14 cellular contexts compared by ENCODE assay signal in genomic region chr4:38119663-38120374, GRCh38.
DNase-seq lines count a peak whose midpoint lies in the region; ATAC-seq and TF ChIP-seq lines count a peak whose summit lies in the region.
"Had no signal": no experiment of that assay in that cellular context is flagged by ENCODE, and none has a peak within 500 bp of the region (broad histone marks: within the 10 kb centered on the region; RNA-seq: fewer than 3 reads in every experiment).

No MANE protein-coding gene starts in this region.

- in situ Hi-C loops in astrocyte of the cerebellum (cut with HindIII; ENCODE audit: low sequenced_read_pairs): no loop called here

- TF ChIP-seq CTCF in AG04450 (IDR thresholded peaks at IDR 0.05; ENCODE audit: low read depth, low read length): no peak
- TF ChIP-seq CTCF in astrocyte of the cerebellum (IDR thresholded peaks at IDR 0.05; ENCODE audit: low read depth, low read length, missing control alignments): no peak

- peaks cover 16% of the 10 kb centered on the region for H3K36me3 ChIP-seq in CD4-positive, alpha-beta memory T cell (ENCODE audit: insufficient read depth, low read length)

- H3K4me1 Mint-ChIP-seq in CD4-positive, alpha-beta memory T cell: no peaks in the 10 kb centered on the region
- H3K4me1 Mint-ChIP-seq: stimulated activated memory B cell treated with anti-CD40 and anti-IgM and Interleukin-4, amounts not matched to agents 10 μg/mL and 1 μg/mL and 100 μg/mL, for 72 hours had no signal

- CTCF ChIA-PET in AG04450 (lab: Charles Lee): interaction anchor here (1.1 to 2.8 kb wide), 8 partner anchors 9 to 612 kb away, joined by 3 to 11 read pairs (median 4); no protein-coding TSS in a partner anchor
- CTCF ChIA-PET in CD4-positive, alpha-beta memory T cell (lab: Charles Lee; ENCODE audit: partially characterized antibody): interaction anchor here (0.9 to 2.0 kb wide), 7 partner anchors 8 to 60 kb away, joined by 3 to 4 read pairs (median 4); no protein-coding TSS in a partner anchor

- H3K4me3 Mint-ChIP-seq in CD4-positive, alpha-beta memory T cell: no peak overlapping the region
- H3K4me3 Mint-ChIP-seq: stimulated activated memory B cell treated with anti-CD40 and anti-IgM and Interleukin-4, amounts not matched to agents 10 μg/mL and 1 μg/mL and 100 μg/mL, for 72 hours had no signal

- no peaks in the 10 kb centered on the region for H3K27me3 ChIP-seq in AG04450 (ENCODE audit: control insufficient read depth, insufficient read depth, low read length)
- no peaks in the 10 kb centered on the region for H3K27me3 ChIP-seq in CD4-positive, alpha-beta memory T cell (ENCODE audit: insufficient read depth, low read length)
- H3K27me3 ChIP-seq: esophagus muscularis mucosa, Peyer's patch had no signal

- H3K27ac ChIP-seq in AG04450 (ENCODE audit: low read depth, low read length): peak overlapping the region; percentile 62
- no peak overlapping the region for H3K27ac ChIP-seq in CD4-positive, alpha-beta memory T cell (ENCODE audit: low read depth, low read length)
- H3K27ac ChIP-seq: esophagus muscularis mucosa had no signal

- H3K27ac Mint-ChIP-seq in CD4-positive, alpha-beta memory T cell: no peak overlapping the region
- H3K27ac Mint-ChIP-seq: stimulated activated memory B cell treated with anti-CD40 and anti-IgM and Interleukin-4, amounts not matched to agents 10 μg/mL and 1 μg/mL and 100 μg/mL, for 72 hours had no signal

- no peaks in the 10 kb centered on the region for H3K27me3 Mint-ChIP-seq in CD4-positive, alpha-beta memory T cell
- H3K27me3 Mint-ChIP-seq: stimulated activated memory B cell treated with anti-CD40 and anti-IgM and Interleukin-4, amounts not matched to agents 10 μg/mL and 1 μg/mL and 100 μg/mL, for 72 hours had no signal

- DNase-seq in AG04450 (ENCODE audit: low read depth, low spot score) (peak; percentile 52), HS-27A (ENCODE audit: low read depth) (peak; percentile 30), astrocyte of the cerebellum (ENCODE audit: low read depth) (peak; percentile 60), kidney glomerular epithelial cell (lab: John Stamatoyannopoulos, UW) (peak; percentile 76), middle frontal gyrus (ENCODE audit: extremely low spot score, low spot score) (no peak)
- DNase-seq in activated T-cell treated with anti-CD3 and anti-CD28 coated beads, Interleukin-2, amount 50 U/mL, for 48 hours: no peak
- no peak for DNase-seq in CD4-positive, alpha-beta memory T cell
- DNase-seq: activated CD8-positive, alpha-beta memory T cell treated with anti-CD3 and anti-CD28 coated beads, Interleukin-2, amount 50 U/mL, for 4 hours; nucleus accumbens; Peyer's patch had no signal

- intact Hi-C loops in CD4-positive, alpha-beta memory T cell (cut with micrococcal nuclease): no loop called here

- no peaks in the 10 kb centered on the region for H3K9me3 ChIP-seq in AG04450 (ENCODE audit: control insufficient read depth, insufficient read depth, low read length)
- H3K9me3 ChIP-seq in CD4-positive, alpha-beta memory T cell (ENCODE audit: control insufficient read depth in 1 of 2, low read length in 2 of 2): no peaks in the 10 kb centered on the region
- H3K9me3 ChIP-seq: Caco-2, esophagus muscularis mucosa, Peyer's patch had no signal

- POLR2A ChIA-PET in AG04450 (lab: Yijun Ruan, JAX): interaction anchor here (0.6 to 1.7 kb wide), 5 partner anchors 10 to 544 kb away, joined by 3 to 6 read pairs (median 4); no protein-coding TSS in a partner anchor
- POLR2A ChIA-PET in CD4-positive, alpha-beta memory T cell (lab: Charles Lee; ENCODE audit: partially characterized antibody): interaction anchor here (0.6 to 1.6 kb wide), 4 partner anchors 9 to 33 kb away, joined by 3 to 4 read pairs (median 4); no protein-coding TSS in a partner anchor

- H3K9me3 Mint-ChIP-seq in CD4-positive, alpha-beta memory T cell: no peaks in the 10 kb centered on the region
- H3K9me3 Mint-ChIP-seq: stimulated activated memory B cell treated with anti-CD40 and anti-IgM and Interleukin-4, amounts not matched to agents 10 μg/mL and 1 μg/mL and 100 μg/mL, for 72 hours had no signal

- H3K4me3 ChIP-seq in AG04450 (ENCODE audit: low read depth, low read length): no peak overlapping the region
- H3K4me3 ChIP-seq in astrocyte of the cerebellum (ENCODE audit: low read depth, low read length): no peak overlapping the region
- H3K4me3 ChIP-seq in CD4-positive, alpha-beta memory T cell (ENCODE audit: low read length in 2 of 2): no peak overlapping the region
- H3K4me3 ChIP-seq: esophagus muscularis mucosa, Peyer's patch had no signal

- no peak for ATAC-seq in GM19467 (IDR thresholded peaks at IDR 0.05; ENCODE audit: unreplicated experiment)
- ATAC-seq: stimulated activated memory B cell treated with anti-CD40 and anti-IgM and Interleukin-4, amounts not matched to agents 10 μg/mL and 1 μg/mL and 100 μg/mL, for 72 hours had no signal

- H3K36me3 Mint-ChIP-seq in CD4-positive, alpha-beta memory T cell: peaks cover 50 to 68% of the 10 kb centered on the region in 2 donors

- no peaks in the 10 kb centered on the region for H3K4me1 ChIP-seq in CD4-positive, alpha-beta memory T cell (ENCODE audit: insufficient read depth, low read length)
- H3K4me1 ChIP-seq: Caco-2, Peyer's patch had no signal

Comparison
In these comparisons a context has a peak if more than half of its experiments do, and no peak if none do; other contexts are left out.
1. DNase-seq: peak in AG04450 (single experiment), HS-27A (single experiment), astrocyte of the cerebellum (single experiment) and kidney glomerular epithelial cell (single experiment); none in middle frontal gyrus (single experiment), activated T-cell treated with anti-CD3 and anti-CD28 coated beads, Interleukin-2, amount 50 U/mL, for 48 hours (0 of 2) and CD4-positive, alpha-beta memory T cell (0 of 5).